Comparison of ENCODE assay signal across 19 cellular contexts in genomic region chr14:91654836-91655235, GRCh38.
"Had no signal": no experiment of that assay in that cellular context is flagged by ENCODE, and none has a peak within 500 bp of the region (broad histone marks: within the 10 kb centered on the region; RNA-seq: fewer than 3 reads in every experiment).

No MANE protein-coding gene starts in this region.

- H3K4me3 Mint-ChIP-seq: activated B cell treated with CpG ODN at 0.5 μM for 24 hours; activated CD4-positive, alpha-beta T cell treated with anti-CD3 and anti-CD28 coated beads, Interleukin-2, amount 10 ng/mL, durations not matched to agents 24 days and 14 days; brain; dendritic cell treated with granulocyte-macrophage colony-stimulating factor and Interleukin-4, amounts not matched to agents 40 ng/mL and 50 ng/mL, for 4 days; mesothelial cell of epicardium; stimulated activated naive B cell treated with anti-CD40 and anti-IgM and Interleukin-4, amounts not matched to agents 10 μg/mL and 1 μg/mL and 100 μg/mL, for 72 hours had no signal

- FAIRE-seq: kidney, TTC549 had no signal

- H3K4me1 Mint-ChIP-seq: activated B cell treated with CpG ODN at 0.5 μM for 24 hours; activated CD4-positive, alpha-beta T cell treated with anti-CD3 and anti-CD28 coated beads, Interleukin-2, amount 10 ng/mL, durations not matched to agents 24 days and 14 days; brain; mesothelial cell of epicardium had no signal

- H3K27me3 Mint-ChIP-seq: activated CD4-positive, alpha-beta T cell treated with anti-CD3 and anti-CD28 coated beads, Interleukin-2, amount 10 ng/mL, durations not matched to agents 24 days and 14 days had no signal

- H3K27me3 ChIP-seq: gastrocnemius medialis, spleen, upper lobe of left lung had no signal

- H3K4me3 ChIP-seq: gastrocnemius medialis, spleen, upper lobe of left lung had no signal

- H3K9me3 ChIP-seq: gastrocnemius medialis, spleen, upper lobe of left lung had no signal

- H3K27ac Mint-ChIP-seq: activated B cell treated with CpG ODN at 0.5 μM for 24 hours; activated CD4-positive, alpha-beta T cell treated with anti-CD3 and anti-CD28 coated beads, Interleukin-2, amount 10 ng/mL, durations not matched to agents 24 days and 14 days; activated T-helper 2 cell treated with anti-CD3 and anti-CD28 coated beads, Interferon-gamma antibody, Interleukin-2, Interleukin-4, amounts not matched to agents 10 μg/mL and 5 μg/mL and 100 μg/mL, durations not matched to agents 14 hours and 24 hours and 36 hours; brain; dendritic cell treated with granulocyte-macrophage colony-stimulating factor and Interleukin-4, amounts not matched to agents 40 ng/mL and 50 ng/mL, for 4 days; mesothelial cell of epicardium; stimulated activated naive B cell treated with anti-CD40 and anti-IgM and Interleukin-4, amounts not matched to agents 10 μg/mL and 1 μg/mL and 100 μg/mL, for 72 hours had no signal

- ATAC-seq: gastrocnemius medialis; right cardiac atrium; stimulated activated naive B cell treated with anti-CD40 and anti-IgM and Interleukin-4, amounts not matched to agents 10 μg/mL and 1 μg/mL and 100 μg/mL, for 72 hours had no signal

- H3K9me3 Mint-ChIP-seq: activated B cell treated with CpG ODN at 0.5 μM for 24 hours; dendritic cell treated with granulocyte-macrophage colony-stimulating factor and Interleukin-4, amounts not matched to agents 40 ng/mL and 50 ng/mL, for 4 days had no signal

- DNase-seq: activated B cell treated with CpG ODN at 0.5 μM for 24 hours; activated CD4-positive, alpha-beta T cell treated with anti-CD3 and anti-CD28 coated beads, Interleukin-2, amount 10 ng/mL, durations not matched to agents 24 days and 14 days; activated naive CD4-positive, alpha-beta T cell treated with anti-CD3 and anti-CD28 coated beads, Interleukin-2, amount 50 U/mL, for 16 hours; activated T-cell treated with anti-CD3 and anti-CD28 coated beads for 4 hours; cerebellar nuclear complex; gastrocnemius medialis; kidney; posterior cingulate gyrus; right cardiac atrium; spleen; stimulated activated CD4-positive, alpha-beta T cell treated with anti-CD3 and anti-CD28 coated beads, Interleukin-1b, Interleukin-23, amount 100 ng/mL, for 48 hours; stimulated activated naive B cell treated with anti-CD40 and anti-IgM and Interleukin-4, amounts not matched to agents 10 μg/mL and 1 μg/mL and 100 μg/mL, for 72 hours; T-helper 2 cell; upper lobe of left lung had no signal

- H3K36me3 ChIP-seq: gastrocnemius medialis, spleen, upper lobe of left lung had no signal

- H3K4me1 ChIP-seq: gastrocnemius medialis, spleen, upper lobe of left lung had no signal

- H3K36me3 Mint-ChIP-seq: brain, mesothelial cell of epicardium had no signal

- H3K27ac ChIP-seq: gastrocnemius medialis, spleen, upper lobe of left lung had no signal
